Comparison of ENCODE assay signal across 26 cellular contexts in genomic region chr3:69774029-69774428, GRCh38. TPM values are rescaled to one million over a fixed set of nuclear protein-coding genes. Genes with fewer than 3 reads are reported as not detected.
DNase-seq lines count a peak whose midpoint lies in the region; ATAC-seq and TF ChIP-seq lines count a peak whose summit lies in the region.
"Had no signal": no experiment of that assay in that cellular context is flagged by ENCODE, and none has a peak within 500 bp of the region (broad histone marks: within the 10 kb centered on the region; RNA-seq: fewer than 3 reads in every experiment).

No MANE protein-coding gene starts in this region.

- H3K4me1 ChIP-seq in right atrium auricular region, result peaks cover 0 to 51% of the 10 kb centered on the region in 2 donors
- H3K4me1 ChIP-seq in heart left ventricle, result peaks cover 0 to 70% (median 34%) of the 10 kb centered on the region in 12 donors
- peaks cover 30% of the 10 kb centered on the region for H3K4me1 ChIP-seq in rectal smooth muscle tissue (ENCODE audit: control insufficient read depth, insufficient read depth, low read length)
- peaks cover 9% of the 10 kb centered on the region in 2 donors for H3K4me1 ChIP-seq in aorta (ENCODE audit: control insufficient read depth in 1 of 2, insufficient read depth in 2 of 2, low read length in 2 of 2)
- H3K4me1 ChIP-seq: BLaER1 had no signal

- 50 to 74% (median 62%) methylated on average over 1 of the region's 1 CpG for WGBS in heart left ventricle, 4 donors
- WGBS in aorta, 2 donors, result 11 to 13% methylated on average over 1 of the region's 1 CpG

- no peak for TF ChIP-seq POLR2A in heart left ventricle (IDR thresholded peaks at IDR 0.05)

- H3K9me3 ChIP-seq in right atrium auricular region (no peaks in the 10 kb centered on the region), heart left ventricle (no peaks in the 10 kb centered on the region), aorta (ENCODE audit: control insufficient read depth, low read length) (no peaks in the 10 kb centered on the region)
- H3K9me3 ChIP-seq: A549, BLaER1, mucosa of descending colon, SK-N-SH had no signal

- H3K27me3 ChIP-seq in right atrium auricular region, result no peaks in the 10 kb centered on the region
- H3K27me3 ChIP-seq in heart left ventricle, result no peaks in the 10 kb centered on the region
- H3K27me3 ChIP-seq in rectal smooth muscle tissue (ENCODE audit: control insufficient read depth, insufficient read depth, low read length), result no peaks in the 10 kb centered on the region
- no peaks in the 10 kb centered on the region for H3K27me3 ChIP-seq in aorta (ENCODE audit: control insufficient read depth in 1 of 2, insufficient read depth in 2 of 2, low read length in 1 of 2)
- H3K27me3 ChIP-seq: BLaER1 had no signal

- no peak for TF ChIP-seq CTCF in right atrium auricular region (IDR thresholded peaks at IDR 0.05)
- TF ChIP-seq CTCF in heart left ventricle (IDR thresholded peaks at IDR 0.05), result no peak

- DNase-seq in Right ventricle myocardium inferior (ENCODE audit: missing footprints) (peak; percentile 67), right atrium auricular region (ENCODE audit: low spot score) (no peak), heart left ventricle (peak in 4 of 5 donors; percentile 51 to 81 (median 68)), aorta (peak; percentile 62 to 82), NCI-H146 (lab: John Stamatoyannopoulos, UW) (no peak)
- DNase-seq in activated naive CD4-positive, alpha-beta T cell treated with anti-CD3 and anti-CD28 coated beads, Interleukin-2, amount 50 U/mL, for 72 hours (ENCODE audit: low spot score in 2 of 2), result no peak
- DNase-seq: activated CD4-positive, alpha-beta T cell treated with anti-CD3 and anti-CD28 coated beads, Interleukin-2, amount 10 ng/mL, durations not matched to agents 24 days and 14 days; COR-L47; DND-41; effector CD4-positive, alpha-beta T cell; HFFc6; mucosa of descending colon; NCI-H1417; NCI-H524; SK-N-SH; trophoblast cell had no signal

- H3K36me3 Mint-ChIP-seq in activated naive CD4-positive, alpha-beta T cell treated with anti-CD3 and anti-CD28 coated beads, Interleukin-2, amount 50 U/mL, for 72 hours, result no peaks in the 10 kb centered on the region
- H3K36me3 Mint-ChIP-seq: activated naive CD4-positive, alpha-beta T cell treated with anti-CD3 and anti-CD28 coated beads, Interleukin-2, amount 50 U/mL, for 24 hours; stimulated activated memory B cell treated with anti-CD40 and anti-IgM and Interleukin-4, amounts not matched to agents 10 μg/mL and 1 μg/mL and 100 μg/mL, for 72 hours had no signal

- H3K27ac ChIP-seq in right atrium auricular region, result peak overlapping the region in 1 of 2 donors; percentile 81
- H3K27ac ChIP-seq in heart left ventricle, result peak overlapping the region in 7 of 12 donors; percentile 4 to 71 (median 48)
- H3K27ac ChIP-seq in rectal smooth muscle tissue (ENCODE audit: low read depth, low read length), result peak overlapping the region; percentile 56
- no peak overlapping the region for H3K27ac ChIP-seq in aorta (ENCODE audit: low read depth in 1 of 2, low read length in 2 of 2)
- H3K27ac ChIP-seq: A549, BLaER1 had no signal

- H3K36me3 ChIP-seq in right atrium auricular region (no peaks in the 10 kb centered on the region), heart left ventricle (no peaks in the 10 kb centered on the region), rectal smooth muscle tissue (ENCODE audit: control insufficient read depth, insufficient read depth, low read length) (no peaks in the 10 kb centered on the region), aorta (ENCODE audit: control insufficient read depth in 1 of 2, insufficient read depth in 2 of 2, low read length in 1 of 2) (no peaks in the 10 kb centered on the region)
- H3K36me3 ChIP-seq: BLaER1 had no signal

- H3K27ac Mint-ChIP-seq in activated naive CD4-positive, alpha-beta T cell treated with anti-CD3 and anti-CD28 coated beads, Interleukin-2, amount 50 U/mL, for 72 hours, result no peak overlapping the region
- H3K27ac Mint-ChIP-seq: activated CD4-positive, alpha-beta T cell treated with anti-CD3 and anti-CD28 coated beads, Interleukin-2, amount 10 ng/mL, durations not matched to agents 24 days and 14 days; activated naive CD4-positive, alpha-beta T cell treated with anti-CD3 and anti-CD28 coated beads, Interleukin-2, amount 50 U/mL, for 24 hours; activated T-helper 1 cell treated with anti-CD3 and anti-CD28 coated beads, Interleukin-12 subunit alpha, Interleukin-12 subunit beta, Interleukin-2, Interleukin-4 antibody, amounts not matched to agents 30 ng/mL and 10 ng/mL and 1 ng/mL, durations not matched to agents 14 hours and 24 hours and 36 hours; HFFc6; stimulated activated memory B cell treated with anti-CD40 and anti-IgM and Interleukin-4, amounts not matched to agents 10 μg/mL and 1 μg/mL and 100 μg/mL, for 72 hours had no signal

- peak; percentile 58 for ATAC-seq in Right ventricle myocardium inferior
- peak in 3 of 4 donors; percentile 55 to 68 (median 59) for ATAC-seq in heart left ventricle
- ATAC-seq in aorta (ENCODE audit: low FRiP score), result no peak
- no peak for ATAC-seq in HG03175 (IDR thresholded peaks at IDR 0.05; ENCODE audit: unreplicated experiment)
- no peak for ATAC-seq in activated naive CD4-positive, alpha-beta T cell treated with anti-CD3 and anti-CD28 coated beads, Interleukin-2, amount 50 U/mL, for 72 hours
- ATAC-seq: A549; esophagus mucosa; mucosa of descending colon; stimulated activated memory B cell treated with anti-CD40 and anti-IgM and Interleukin-4, amounts not matched to agents 10 μg/mL and 1 μg/mL and 100 μg/mL, for 72 hours had no signal

- H3K9ac ChIP-seq in rectal smooth muscle tissue (ENCODE audit: low read length), result no peak overlapping the region
- H3K9ac ChIP-seq: BLaER1, SK-N-SH had no signal

- H3K4me3 ChIP-seq in right atrium auricular region (no peak overlapping the region), heart left ventricle (no peak overlapping the region), rectal smooth muscle tissue (ENCODE audit: low read length) (no peak overlapping the region), aorta (ENCODE audit: low read length in 2 of 2) (no peak overlapping the region)
- H3K4me3 ChIP-seq: A549, BLaER1, mucosa of descending colon, smooth muscle cell had no signal

- intact Hi-C loops in Right ventricle myocardium inferior (cut with DNase I), result no loop called here
- intact Hi-C loops in heart left ventricle (cut with DNase I), result loop anchor here in 1 of 10 donors (10.0 kb wide), 1 partner anchor 81 kb away; no protein-coding TSS in a partner anchor
- intact Hi-C loops in aorta (cut with DNase I), result no loop called here

- H3K9me3 Mint-ChIP-seq in activated naive CD4-positive, alpha-beta T cell treated with anti-CD3 and anti-CD28 coated beads, Interleukin-2, amount 50 U/mL, for 72 hours, result peaks cover 5 to 12% of the 10 kb centered on the region in 2 donors
- H3K9me3 Mint-ChIP-seq: activated CD4-positive, alpha-beta T cell treated with anti-CD3 and anti-CD28 coated beads, Interleukin-2, amount 10 ng/mL, durations not matched to agents 24 days and 14 days; activated T-helper 1 cell treated with anti-CD3 and anti-CD28 coated beads, Interleukin-12 subunit alpha, Interleukin-12 subunit beta, Interleukin-2, Interleukin-4 antibody, amounts not matched to agents 30 ng/mL and 10 ng/mL and 1 ng/mL, durations not matched to agents 14 hours and 24 hours and 36 hours; HFFc6; neural crest cell had no signal

RNA-seq across cellular contexts. Expression of gene MITF, which starts 34.8 kb away (rescaled TPM):
- total RNA-seq in Right ventricle myocardium inferior (71.0 TPM), right atrium auricular region (10 to 100 TPM; 47.6 to 68.6 TPM), heart left ventricle (100 to 1,000 TPM in 2 of 9 donors, 10 to 100 TPM in 7; 61.4 to 114 (median 86.9) TPM), aorta (10 to 100 TPM; 28.4 to 30.5 TPM)
- polyA plus RNA-seq in heart left ventricle (10 to 100 TPM; 17.9 to 56.9 TPM), aorta (1 to 10 TPM; 4.1 to 6.5 TPM)
- under 1 TPM in 1 of 2 donors, not detected in 1; 0.23 TPM for total RNA-seq in activated naive CD4-positive, alpha-beta T cell treated with anti-CD3 and anti-CD28 coated beads, Interleukin-2, amount 50 U/mL, for 72 hours

Comparison
In these comparisons a context has a peak if more than half of its experiments do, and no peak if none do; other contexts are left out.
1. DNase-seq: peak in Right ventricle myocardium inferior (single experiment), heart left ventricle (4 of 5) and aorta (2 of 2); none in right atrium auricular region (single experiment), activated naive CD4-positive, alpha-beta T cell treated with anti-CD3 and anti-CD28 coated beads, Interleukin-2, amount 50 U/mL, for 72 hours (0 of 2) and NCI-H146 (single experiment).
2. ATAC-seq: peak in Right ventricle myocardium inferior (single experiment) and heart left ventricle (3 of 4); none in aorta (single experiment), HG03175 (single experiment) and activated naive CD4-positive, alpha-beta T cell treated with anti-CD3 and anti-CD28 coated beads, Interleukin-2, amount 50 U/mL, for 72 hours (0 of 2).
3. H3K27ac ChIP-seq: peak in heart left ventricle (7 of 12) and rectal smooth muscle tissue (single experiment); none in aorta (0 of 2).
4. RNA of gene MITF, which starts 34.8 kb away (total RNA-seq): 61.4 to 114 TPM in heart left ventricle, 71.0 TPM in Right ventricle myocardium inferior (single experiment), 47.6 to 68.6 TPM in right atrium auricular region and 28.4 to 30.5 TPM in aorta; 0.23 TPM in activated naive CD4-positive, alpha-beta T cell treated with anti-CD3 and anti-CD28 coated beads, Interleukin-2, amount 50 U/mL, for 72 hours; every median in the first group is over 10 times any median in the second.